In the genomic region with DNA sequence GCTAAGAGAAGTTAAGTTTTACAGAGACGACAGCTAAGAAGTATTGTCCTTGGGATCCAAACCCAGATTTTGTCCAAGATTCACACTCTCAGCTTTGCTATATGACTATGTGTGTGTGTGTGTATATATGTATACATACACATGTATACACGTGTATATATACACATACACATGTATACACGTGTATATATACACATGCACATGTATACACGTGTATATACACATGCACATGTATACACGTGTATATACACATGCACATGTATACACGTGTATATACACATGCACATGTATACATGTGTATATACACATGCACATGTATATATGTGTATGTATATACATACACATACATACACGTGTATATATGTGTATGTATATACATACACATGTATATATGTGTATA, we compare ENCODE assay signal across 32 cellular contexts. TPM values are rescaled to one million over a fixed set of nuclear protein-coding genes. Genes with fewer than 3 reads are reported as not detected.
"Had no signal": no experiment of that assay in that cellular context is flagged by ENCODE, and none has a peak within 500 bp of the region (broad histone marks: within the 10 kb centered on the region; RNA-seq: fewer than 3 reads in every experiment).

No MANE protein-coding gene starts in this region.

- H3K4me3 ChIP-seq: neural progenitor cell, ovary, psoas muscle, skin epidermis, smooth muscle cell, spleen, suprapubic skin, testis, tibial artery, transverse colon, upper lobe of right lung, vagina had no signal

- H3K27ac ChIP-seq: neural progenitor cell, ovary, parathyroid adenoma, psoas muscle, skin epidermis, spleen, suprapubic skin, testis, tibial artery, transverse colon, upper lobe of right lung, vagina had no signal

- H3K4me3 Mint-ChIP-seq: naive B cell; natural killer cell; nephron; neural progenitor cell; stimulated activated memory B cell treated with anti-CD40 and anti-IgM and Interleukin-4, amounts not matched to agents 10 μg/mL and 1 μg/mL and 100 μg/mL, for 72 hours; stimulated activated naive CD8-positive, alpha-beta T cell treated with anti-CD3 and anti-CD28 coated beads, Interleukin-15, amount 100 ng/mL, for 72 hours; type B pancreatic cell had no signal

- H3K4me1 ChIP-seq: neural progenitor cell, parathyroid adenoma, psoas muscle, testis, upper lobe of right lung had no signal

- H3K9me3 Mint-ChIP-seq: natural killer cell; nephron; neural progenitor cell; stimulated activated memory B cell treated with anti-CD40 and anti-IgM and Interleukin-4, amounts not matched to agents 10 μg/mL and 1 μg/mL and 100 μg/mL, for 72 hours; stimulated activated naive CD8-positive, alpha-beta T cell treated with anti-CD3 and anti-CD28 coated beads, Interleukin-15, amount 100 ng/mL, for 72 hours; type B pancreatic cell had no signal

- H2AFZ ChIP-seq: neural progenitor cell, parathyroid adenoma had no signal

- H3K27me3 ChIP-seq: ovary, suprapubic skin, testis, tibial artery, upper lobe of right lung, vagina had no signal

- H3K9ac ChIP-seq: neural progenitor cell, parathyroid adenoma had no signal

- H3K36me3 ChIP-seq: neural progenitor cell, ovary, spleen, suprapubic skin, tibial artery, transverse colon, upper lobe of right lung, vagina had no signal

- H3K27ac Mint-ChIP-seq: naive B cell; natural killer cell; nephron; neural progenitor cell; progenitor cell of endocrine pancreas; stimulated activated memory B cell treated with anti-CD40 and anti-IgM and Interleukin-4, amounts not matched to agents 10 μg/mL and 1 μg/mL and 100 μg/mL, for 72 hours; stimulated activated naive CD8-positive, alpha-beta T cell treated with anti-CD3 and anti-CD28 coated beads, Interleukin-15, amount 100 ng/mL, for 72 hours; type B pancreatic cell had no signal

- H3K4me2 ChIP-seq: neural progenitor cell, smooth muscle cell had no signal

- H3K36me3 Mint-ChIP-seq: natural killer cell; stimulated activated memory B cell treated with anti-CD40 and anti-IgM and Interleukin-4, amounts not matched to agents 10 μg/mL and 1 μg/mL and 100 μg/mL, for 72 hours; type B pancreatic cell had no signal

- H3K4me1 Mint-ChIP-seq: nephron had no signal

- DNase-seq: naive B cell; natural killer cell; occipital lobe; ovary; posterior cingulate gyrus; psoas muscle; right cardiac atrium; spleen; stimulated activated CD4-positive, alpha-beta T cell treated with anti-CD3 and anti-CD28 coated beads, Interleukin-12 subunit alpha, Interleukin-12 subunit beta, amount 100 ng/mL, for 4 hours; stimulated activated CD4-positive, alpha-beta T cell treated with anti-CD3 and anti-CD28 coated beads, Interleukin-1b, Interleukin-23, amount 100 ng/mL, for 48 hours; stimulated activated CD4-positive, alpha-beta T cell treated with anti-CD3 and anti-CD28 coated beads, Interleukin-4, amount 100 ng/mL, for 1 hour; stimulated activated CD4-positive, alpha-beta T cell treated with anti-CD3 and anti-CD28 coated beads, Interleukin-4, amount 100 ng/mL, for 4 hours; stimulated activated CD8-positive, alpha-beta memory T cell treated with anti-CD3 and anti-CD28 coated beads, Interleukin-4, amount 100 ng/mL, for 48 hours; stimulated activated naive CD4-positive, alpha-beta T cell; stimulated activated naive CD8-positive, alpha-beta T cell treated with anti-CD3 and anti-CD28 coated beads, Interleukin-15, amount 100 ng/mL, for 72 hours; stimulated activated naive CD8-positive, alpha-beta T cell treated with anti-CD3 and anti-CD28 coated beads, Interleukin-15, Interleukin-2, amounts not matched to agents 100 U/mL and 50 U/mL, for 24 hours; substantia nigra; testis; tibial artery; transverse colon; upper lobe of right lung had no signal

- H3K9me3 ChIP-seq: ovary, psoas muscle, spleen, suprapubic skin, testis, tibial artery, transverse colon, upper lobe of right lung, vagina had no signal

- H3K79me2 ChIP-seq: parathyroid adenoma had no signal

- ATAC-seq: natural killer cell; psoas muscle; right cardiac atrium; sciatic nerve; stimulated activated memory B cell treated with anti-CD40 and anti-IgM and Interleukin-4, amounts not matched to agents 10 μg/mL and 1 μg/mL and 100 μg/mL, for 72 hours; stimulated activated naive CD8-positive, alpha-beta T cell treated with anti-CD3 and anti-CD28 coated beads, Interleukin-15, amount 100 ng/mL, for 72 hours; stimulated activated naive CD8-positive, alpha-beta T cell treated with anti-CD3 and anti-CD28 coated beads, Interleukin-15, Interleukin-2, amounts not matched to agents 100 U/mL and 50 U/mL, for 24 hours; upper lobe of right lung had no signal

RNA-seq across cellular contexts. Expression of gene CACHD1, which starts 3.9 kb away (rescaled TPM):
- total RNA-seq: natural killer cell had no signal
